Comparison of ENCODE assay signal across 8 cellular contexts in the genomic region with DNA sequence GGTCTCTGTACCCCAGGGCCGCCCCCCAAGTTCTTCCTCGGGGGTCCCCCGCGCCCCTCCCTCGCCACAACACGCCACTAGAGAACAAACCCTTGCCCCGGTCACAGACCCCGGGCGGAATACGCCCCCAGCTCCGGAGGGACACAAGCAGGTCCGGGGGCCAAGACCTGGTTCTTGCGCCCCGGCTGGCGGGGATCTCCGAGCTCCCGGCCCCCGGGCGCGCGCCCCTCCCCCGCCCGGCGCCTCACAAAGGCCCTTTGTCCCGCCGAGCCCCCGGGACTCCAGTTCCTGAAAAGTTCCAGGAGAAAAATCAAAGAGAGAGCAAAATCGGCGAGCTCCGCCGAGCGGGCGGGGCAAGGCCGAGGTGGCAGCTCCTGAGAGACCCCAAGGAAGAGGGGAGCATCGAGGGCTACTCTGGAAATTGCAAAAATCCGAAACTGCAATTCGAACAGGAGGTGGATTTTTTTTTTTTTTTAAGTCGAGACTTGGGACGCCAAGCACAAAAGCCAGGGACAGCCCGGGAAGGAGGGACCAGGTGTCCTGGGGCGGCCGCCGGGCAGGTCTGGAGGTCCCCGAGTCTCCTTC. TPM values are rescaled to one million over a fixed set of nuclear protein-coding genes. Genes with fewer than 3 reads are reported as not detected.
DNase-seq lines count a peak whose midpoint lies in the region; ATAC-seq and TF ChIP-seq lines count a peak whose summit lies in the region.

No MANE protein-coding gene starts in this region.

- TF ChIP-seq CTCF in glutamatergic neuron (IDR thresholded peaks at IDR 0.05; ENCODE audit: partially characterized antibody, unreplicated experiment): peak; percentile 4

- H3K4me3 Mint-ChIP-seq in T-helper 17 cell: peak overlapping the region; percentile 84
- H3K4me3 Mint-ChIP-seq in glutamatergic neuron (ENCODE audit: unreplicated experiment): peak overlapping the region; percentile 91

- peaks cover 23% of the 10 kb centered on the region for H3K4me1 Mint-ChIP-seq in T-helper 17 cell
- peaks cover 11% of the 10 kb centered on the region for H3K4me1 Mint-ChIP-seq in glutamatergic neuron (ENCODE audit: low read depth, unreplicated experiment)

- DNase-seq in Daoy (ENCODE audit: low read depth) (peak; percentile 29), T-helper 17 cell (no peak), glutamatergic neuron (peak; percentile 35), posterior cingulate gyrus (peak in 7 of 10 donors; percentile 26 to 90 (median 37)), NCI-H1417 treated with DMSO at 0.1 percent for 48 hours (lab: John Stamatoyannopoulos, UW) (no peak), UCSD-AML1 (lab: John Stamatoyannopoulos, UW; ENCODE audit: unreplicated experiment) (no peak)

- H3K27me3 Mint-ChIP-seq in T-helper 17 cell (peaks cover 50% of the 10 kb centered on the region), glutamatergic neuron (ENCODE audit: unreplicated experiment) (peaks cover 16% of the 10 kb centered on the region)

- H3K36me3 Mint-ChIP-seq in T-helper 17 cell (ENCODE audit: low read depth) (peaks cover 2% of the 10 kb centered on the region), glutamatergic neuron (ENCODE audit: unreplicated experiment) (no peaks in the 10 kb centered on the region)

- ATAC-seq in T-helper 17 cell (no peak), GM18502 (IDR thresholded peaks at IDR 0.05; ENCODE audit: poor library complexity, unreplicated experiment) (no peak), GM18909 (IDR thresholded peaks at IDR 0.05; ENCODE audit: poor library complexity, unreplicated experiment) (no peak)

- intact Hi-C loops in posterior cingulate gyrus (cut with DNase I): no loop called here

- H3K9me3 Mint-ChIP-seq in glutamatergic neuron (ENCODE audit: unreplicated experiment): peaks cover 11% of the 10 kb centered on the region

- no peaks in the 10 kb centered on the region for H3K9me3 ChIP-seq in T-helper 17 cell (ENCODE audit: control insufficient read depth, low read length, poor library complexity, severe bottlenecking)

- H3K27ac Mint-ChIP-seq in T-helper 17 cell (peak overlapping the region; percentile 9), glutamatergic neuron (ENCODE audit: unreplicated experiment) (peak overlapping the region; percentile 78)

RNA-seq across cellular contexts. Expression of gene TNRC18, which starts 4.0 kb away (rescaled TPM):
- total RNA-seq in Daoy (2014; rRNA removed; shearing (Covaris generic)): 17.7 and 31.5 TPM in 2 replicates
- total RNA-seq in T-helper 17 cell: 10 to 100 TPM; 54.5 to 67.6 TPM
- 54.6 TPM for total RNA-seq in glutamatergic neuron (ENCODE audit: unreplicated experiment)

Comparison
In these comparisons a context has a peak if more than half of its experiments do, and no peak if none do; other contexts are left out.
1. DNase-seq: peak in Daoy (single experiment), glutamatergic neuron (single experiment) and posterior cingulate gyrus (7 of 10); none in T-helper 17 cell (0 of 3), NCI-H1417 treated with DMSO at 0.1 percent for 48 hours (single experiment) and UCSD-AML1 (single experiment).